Comparison of ENCODE assay signal across 17 cellular contexts in the genomic region with DNA sequence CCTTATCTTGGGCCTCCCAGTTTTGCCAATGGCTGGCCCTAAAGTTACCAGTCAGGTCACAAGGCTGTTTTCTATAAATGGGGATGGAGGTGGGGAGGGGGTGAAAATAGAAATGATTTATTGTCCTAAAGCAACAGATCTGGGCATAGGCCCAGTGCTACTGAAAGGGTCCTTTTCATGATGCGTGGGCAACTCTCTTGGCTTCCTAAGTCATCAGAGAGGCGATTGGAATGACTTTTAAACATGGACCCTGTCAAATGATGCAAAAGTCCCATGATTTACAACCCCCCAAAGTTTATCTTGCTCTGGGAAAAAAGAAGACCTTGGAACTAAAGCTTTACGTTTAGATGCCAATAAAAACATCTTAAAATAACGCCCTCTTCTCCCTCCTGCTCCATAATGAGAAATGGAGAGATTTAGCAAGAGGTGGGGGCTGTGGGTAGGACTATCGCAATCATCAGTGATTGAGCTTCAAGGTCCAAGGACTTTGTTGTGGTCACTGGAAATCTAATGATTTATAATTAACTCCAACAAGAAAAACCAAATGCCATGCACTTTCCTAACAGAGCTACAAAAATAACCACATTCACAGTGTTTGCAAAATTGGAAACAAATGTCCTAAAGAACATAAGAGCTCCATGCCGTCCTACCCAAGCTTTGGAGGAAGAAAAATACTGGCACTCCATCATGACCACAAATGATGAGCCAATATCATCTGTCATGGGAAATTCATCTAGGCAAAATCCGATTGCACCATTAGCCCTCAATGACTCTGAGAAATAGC.
DNase-seq lines count a peak whose midpoint lies in the region; ATAC-seq and TF ChIP-seq lines count a peak whose summit lies in the region.
"Had no signal": no experiment of that assay in that cellular context is flagged by ENCODE, and none has a peak within 500 bp of the region (broad histone marks: within the 10 kb centered on the region; RNA-seq: fewer than 3 reads in every experiment).

No MANE protein-coding gene starts in this region.

- TF ChIP-seq CTCF in left lung (IDR thresholded peaks at IDR 0.05) (no peak), tibial artery (IDR thresholded peaks at IDR 0.05) (no peak)

- no peaks in the 10 kb centered on the region for H3K36me3 ChIP-seq in GM23248 (ENCODE audit: low read depth)
- H3K36me3 ChIP-seq in left lung, result no peaks in the 10 kb centered on the region
- H3K36me3 ChIP-seq in tibial artery, result no peaks in the 10 kb centered on the region
- H3K36me3 ChIP-seq: SJCRH30 had no signal

- peak; percentile 61 for ATAC-seq in left lung
- ATAC-seq: esophagus mucosa; HCT116; stimulated activated effector memory CD8-positive, alpha-beta T cell treated with anti-CD3 and anti-CD28 coated beads, Interleukin-12 subunit alpha, Interleukin-12 subunit beta, amount 100 ng/mL, for 72 hours had no signal

- H3K27me3 ChIP-seq in GM23248 (replicated peaks; ENCODE audit: insufficient read depth), result 0 out of 2 replicates have a peak, but pooled peaks cover 10% of the 10 kb centered on the region
- no peaks in the 10 kb centered on the region for H3K27me3 ChIP-seq in left lung
- no peaks in the 10 kb centered on the region for H3K27me3 ChIP-seq in tibial artery
- H3K27me3 ChIP-seq: SJCRH30 had no signal

- peak overlapping the region; percentile 8 for H3K4me2 ChIP-seq in GM23248 (ENCODE audit: unreplicated experiment)

- H3K9me3 ChIP-seq in GM23248 (ENCODE audit: low read depth) (no peaks in the 10 kb centered on the region), left lung (no peaks in the 10 kb centered on the region), tibial artery (no peaks in the 10 kb centered on the region)
- H3K9me3 ChIP-seq: SJCRH30 had no signal

- H3K9ac ChIP-seq in GM23248, result no peak overlapping the region

- H3K27ac ChIP-seq in GM23248, result peak overlapping the region; percentile 49
- no peak overlapping the region for H3K27ac ChIP-seq in left lung
- peak overlapping the region; percentile 10 to 41 for H3K27ac ChIP-seq in tibial artery
- H3K27ac ChIP-seq: SJCRH30, VCaP had no signal

- peaks cover 18% of the 10 kb centered on the region for H3F3A ChIP-seq in GM23248 (ENCODE audit: insufficient read depth)

- H3K79me2 ChIP-seq in GM23248 (ENCODE audit: insufficient read depth), result no peaks in the 10 kb centered on the region

- H2AFZ ChIP-seq in GM23248, result no peak overlapping the region

- H4K20me1 ChIP-seq in GM23248 (ENCODE audit: insufficient read depth), result no peaks in the 10 kb centered on the region

- intact Hi-C loops in left lung (cut with DNase I) (no loop called here), tibial artery (cut with DNase I; ENCODE audit: low total_unique reads) (no loop called here)

- WGBS in GM23248 (ENCODE audit: low coverage in 1 of 2, low lambda C conversion rate in 2 of 2, missing lambda C conversion rate in 2 of 2), 2 experiments, result 2 to 4% methylated on average over 7 of the region's 7 CpGs

- H3K4me3 ChIP-seq in GM23248 (0 out of 2 replicates have a peak overlapping the region, but pooled peaks have one; percentile 8), left lung (no peak overlapping the region), tibial artery (no peak overlapping the region)
- H3K4me3 ChIP-seq: SJCRH30 had no signal

- H3K4me1 ChIP-seq in GM23248 (ENCODE audit: insufficient read depth) (peaks cover 13% of the 10 kb centered on the region), left lung (no peaks in the 10 kb centered on the region), tibial artery (peaks cover 0 to 26% (median 9%) of the 10 kb centered on the region in 4 donors)
- H3K4me1 ChIP-seq: SJCRH30 had no signal

- DNase-seq in GM23248, result peak; percentile 92
- peak; percentile 68 for DNase-seq in dedifferentiated amniotic fluid mesenchymal stem cell (ENCODE audit: extremely low spot score)
- no peak for DNase-seq in left lung
- DNase-seq in tibial artery, result peak in 1 of 2 donors; percentile 50
- no peak for DNase-seq in NCI-H1092 treated with DMSO at 0.1 percent for 48 hours (lab: John Stamatoyannopoulos, UW)
- DNase-seq in D341Med (ENCODE audit: low spot score), result no peak
- DNase-seq in activated CD4-positive, alpha-beta T cell treated with anti-CD3 and anti-CD28 coated beads for 1 hour, result no peak
- DNase-seq in stimulated activated CD4-positive, alpha-beta T cell treated with anti-CD3 and anti-CD28 coated beads, Interleukin-15, amount 100 ng/mL, for 24 hours, result no peak
- DNase-seq: activated CD8-positive, alpha-beta memory T cell treated with anti-CD3 and anti-CD28 coated beads, Interleukin-2, amount 50 U/mL, for 4 hours; GF-D8; NCI-H1048; SJCRH30; stimulated activated CD4-positive, alpha-beta T cell treated with anti-CD3 and anti-CD28 coated beads, Interleukin-4, amount 100 ng/mL, for 24 hours had no signal

- no peaks in the 10 kb centered on the region for H3K9me2 ChIP-seq in GM23248 (ENCODE audit: insufficient read depth)

- in situ Hi-C loops in GM23248 (cut with MboI), result no loop called here

Comparison
In these comparisons a context has a peak if more than half of its experiments do, and no peak if none do; other contexts are left out.
1. DNase-seq: peak in GM23248 (single experiment) and dedifferentiated amniotic fluid mesenchymal stem cell (single experiment); none in left lung (0 of 2), NCI-H1092 treated with DMSO at 0.1 percent for 48 hours (single experiment), D341Med (single experiment), activated CD4-positive, alpha-beta T cell treated with anti-CD3 and anti-CD28 coated beads for 1 hour (single experiment) and stimulated activated CD4-positive, alpha-beta T cell treated with anti-CD3 and anti-CD28 coated beads, Interleukin-15, amount 100 ng/mL, for 24 hours (single experiment).
2. H3K27ac ChIP-seq: peak in GM23248 (single experiment) and tibial artery (2 of 2); none in left lung (0 of 2).